ENCODE assay signal across 8 cellular contexts in the genomic region with DNA sequence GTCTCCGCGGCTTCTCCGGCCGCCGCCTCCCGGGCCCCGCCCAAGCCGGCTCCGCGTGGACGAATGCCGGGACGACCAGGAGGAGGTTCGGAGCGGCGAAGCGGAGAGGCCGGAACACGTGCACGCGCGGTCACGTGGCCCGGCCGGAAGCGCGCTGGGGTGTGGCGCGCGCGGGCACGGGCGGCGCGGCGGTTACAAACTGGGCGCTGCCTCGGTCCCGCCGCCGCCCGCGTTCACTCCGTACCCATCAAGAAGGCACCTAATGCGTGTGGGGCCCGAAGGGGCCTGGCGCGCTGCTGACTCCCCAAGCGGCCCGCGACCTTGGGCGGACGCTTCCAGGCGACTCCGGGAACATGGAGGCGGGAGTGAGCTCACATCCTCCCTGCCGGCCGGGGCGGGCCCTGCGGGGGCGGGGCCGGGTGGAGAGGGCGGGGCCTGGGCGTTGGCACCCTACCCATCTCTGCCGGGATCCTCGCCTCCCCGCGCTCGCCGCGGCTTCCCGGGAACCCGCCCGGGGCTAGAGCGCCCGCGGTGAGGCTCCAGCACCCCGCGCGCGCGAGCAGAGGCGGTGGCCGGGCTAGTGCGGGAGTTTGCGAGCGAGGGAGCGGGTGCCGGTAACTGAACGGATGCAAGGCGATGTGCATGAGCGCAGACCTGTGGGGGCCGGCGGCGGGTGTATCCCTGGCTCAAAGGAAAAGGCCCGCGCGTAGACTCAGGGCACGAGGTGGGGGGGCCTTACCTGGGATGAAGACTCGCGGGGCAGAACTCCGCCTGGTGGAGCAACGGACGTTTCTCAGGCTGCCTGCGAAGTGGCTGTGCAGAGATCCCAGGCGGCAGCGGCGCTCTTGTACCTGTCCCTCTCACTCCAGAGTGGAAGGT. TPM values are rescaled to one million over a fixed set of nuclear protein-coding genes. Genes with fewer than 3 reads are reported as not detected.
DNase-seq lines count a peak whose midpoint lies in the region; ATAC-seq and TF ChIP-seq lines count a peak whose summit lies in the region.

A gene (minus strand): TSS at position 367 of the 879 bp plus-strand sequence. CDS start 424 bp downstream, outside the sequence.

- no peak within 1 kb of the TSS for H2BK20ac ChIP-seq in IMR-90 (ENCODE audit: low read depth, low read length)

- peaks cover 55% of the 10 kb centered on the region for H3K4me1 Mint-ChIP-seq in activated T-cell treated with anti-CD3 and anti-CD28 coated beads, Interleukin-2, amount 50 U/mL, for 4 hours (ENCODE audit: low read depth)
- H3K4me1 Mint-ChIP-seq in naive B cell: peaks cover 50 to 62% (median 56%) of the 10 kb centered on the region in 3 donors
- peaks cover 42 to 77% of the 10 kb centered on the region in 2 donors for H3K4me1 Mint-ChIP-seq in stimulated activated naive B cell treated with anti-CD40 and anti-IgM and Interleukin-4, amounts not matched to agents 10 μg/mL and 1 μg/mL and 100 μg/mL, for 72 hours

- H3K4ac ChIP-seq in IMR-90 (ENCODE audit: low read depth, low read length): peak within 1 kb of the TSS; percentile 89

- peak within 1 kb of the TSS; percentile 65 for H3K23ac ChIP-seq in IMR-90 (ENCODE audit: low read depth, low read length)

- H3K27me3 ChIP-seq in IMR-90 (ENCODE audit: control insufficient read depth, insufficient read depth, low read length) (peaks cover 4% of the 10 kb centered on the region; the same call in 1 of the 2 replicates), PC-3 (ENCODE audit: low read length) (no peaks in the 10 kb centered on the region), esophagus squamous epithelium (no peaks in the 10 kb centered on the region)

- peak; percentile 77 for DNase-seq in DMS53 treated with DMSO at 0.1 percent for 48 hours (lab: John Stamatoyannopoulos, UW; ENCODE audit: unreplicated experiment)
- DNase-seq in IMR-90: peak; percentile 76
- DNase-seq in PC-3: peak; percentile 88
- peak; percentile 90 for DNase-seq in activated T-cell treated with anti-CD3 and anti-CD28 coated beads, Interleukin-2, amount 50 U/mL, for 4 hours
- no peak for DNase-seq in esophagus squamous epithelium (lab: John Stamatoyannopoulos, UW)
- DNase-seq in naive B cell: peak; percentile 88
- peak; percentile 92 for DNase-seq in stimulated activated naive B cell treated with anti-CD40 and anti-IgM and Interleukin-4, amounts not matched to agents 10 μg/mL and 1 μg/mL and 100 μg/mL, for 72 hours

- H3K36me3 Mint-ChIP-seq in activated T-cell treated with anti-CD3 and anti-CD28 coated beads, Interleukin-2, amount 50 U/mL, for 4 hours (ENCODE audit: insufficient read depth): peaks cover 29% of the 10 kb centered on the region
- H3K36me3 Mint-ChIP-seq in naive B cell: peaks cover 5 to 9% of the 10 kb centered on the region in 2 donors
- peaks cover 28 to 42% of the 10 kb centered on the region in 2 donors for H3K36me3 Mint-ChIP-seq in stimulated activated naive B cell treated with anti-CD40 and anti-IgM and Interleukin-4, amounts not matched to agents 10 μg/mL and 1 μg/mL and 100 μg/mL, for 72 hours

- dilution Hi-C loops in IMR-90 (cut with HindIII; ENCODE audit: low sequenced_read_pairs, unreplicated experiment): no loop called here

- BruUV-seq in IMR-90 (replicated peaks; lab: Mats Ljungman, UMichigan) (no TSS peak), PC-3 (replicated peaks; lab: Mats Ljungman, UMichigan) (no TSS peak)

- H3K27me3 Mint-ChIP-seq in activated T-cell treated with anti-CD3 and anti-CD28 coated beads, Interleukin-2, amount 50 U/mL, for 4 hours (ENCODE audit: low read depth): no peaks in the 10 kb centered on the region
- H3K27me3 Mint-ChIP-seq in naive B cell: no peaks in the 10 kb centered on the region
- no peaks in the 10 kb centered on the region for H3K27me3 Mint-ChIP-seq in stimulated activated naive B cell treated with anti-CD40 and anti-IgM and Interleukin-4, amounts not matched to agents 10 μg/mL and 1 μg/mL and 100 μg/mL, for 72 hours

- intact Hi-C loops in IMR-90 (cut with micrococcal nuclease): no loop called here
- intact Hi-C loops in PC-3 (cut with micrococcal nuclease): loop anchor here (1.0 kb wide), 2 partner anchors 29 to 90 kb away; a partner anchor contains a TSS
- intact Hi-C loops in esophagus squamous epithelium (cut with DNase I): no loop called here

- H3K4me2 ChIP-seq in IMR-90 (ENCODE audit: low read depth, low read length) (peak within 1 kb of the TSS; percentile 79), PC-3 (ENCODE audit: low read length) (peak within 1 kb of the TSS; percentile 83)

- H3K79me1 ChIP-seq in IMR-90 (ENCODE audit: low read depth in 1 of 2, low read length in 2 of 2): peaks cover 24 to 31% of the 10 kb centered on the region in 2 experiments

- peaks cover 6% of the 10 kb centered on the region; the same call in 1 of the 2 replicates for H3K36me3 ChIP-seq in IMR-90 (ENCODE audit: control insufficient read depth, insufficient read depth, low read length)
- peaks cover 5% of the 10 kb centered on the region; the same call in 1 of the 2 replicates for H3K36me3 ChIP-seq in PC-3 (ENCODE audit: low read depth, low read length)
- H3K36me3 ChIP-seq in esophagus squamous epithelium: peaks cover 0 to 21% (median 0%) of the 10 kb centered on the region in 3 donors

- peak within 1 kb of the TSS; percentile 81 for H3K4me3 ChIP-seq in IMR-90 (ENCODE audit: insufficient read depth, low read depth, low read length)
- peak within 1 kb of the TSS; percentile 70 for H3K4me3 ChIP-seq in PC-3 (ENCODE audit: low read length)
- H3K4me3 ChIP-seq in esophagus squamous epithelium: peak within 1 kb of the TSS; percentile 69 to 84 (median 74)

- H3K9me3 Mint-ChIP-seq in activated T-cell treated with anti-CD3 and anti-CD28 coated beads, Interleukin-2, amount 50 U/mL, for 4 hours: peaks cover 3% of the 10 kb centered on the region
- peaks cover 0 to 1% (median 0%) of the 10 kb centered on the region in 7 donors for H3K9me3 Mint-ChIP-seq in naive B cell
- H3K9me3 Mint-ChIP-seq in stimulated activated naive B cell treated with anti-CD40 and anti-IgM and Interleukin-4, amounts not matched to agents 10 μg/mL and 1 μg/mL and 100 μg/mL, for 72 hours: no peaks in the 10 kb centered on the region

- H2BK5ac ChIP-seq in IMR-90 (ENCODE audit: low read depth, low read length, poor library complexity, severe bottlenecking): peak within 1 kb of the TSS; percentile 95

- H2BK15ac ChIP-seq in IMR-90 (ENCODE audit: low read depth, low read length): peak within 1 kb of the TSS; percentile 59; the same call in 2 of the 3 replicates

- peak within 1 kb of the TSS; percentile 79 for H2BK120ac ChIP-seq in IMR-90 (ENCODE audit: low read depth, low read length)

- in situ Hi-C loops in IMR-90 (cut with MboI; ENCODE audit: low sequenced_read_pairs): no loop called here

- peak within 1 kb of the TSS; percentile 94 to 99 for H4K8ac ChIP-seq in IMR-90 (ENCODE audit: low read depth in 2 of 2, low read length in 2 of 2)

- peak within 1 kb of the TSS; percentile 65 for H3K9ac ChIP-seq in IMR-90 (ENCODE audit: low read depth, low read length)
- peak within 1 kb of the TSS; percentile 88 for H3K9ac ChIP-seq in PC-3 (ENCODE audit: low read length)

- peak within 1 kb of the TSS; percentile 88 for H4K91ac ChIP-seq in IMR-90 (ENCODE audit: insufficient read depth, low read depth, low read length)

- CTCF ChIA-PET in IMR-90 (lab: Yijun Ruan, JAX) (no interaction called here), PC-3 (lab: Charles Lee) (interaction anchor here (0.6 to 1.3 kb wide), 5 partner anchors 48 to 210 kb away, joined by 3 to 7 read pairs (median 3); a partner anchor contains a TSS)

- H3K18ac ChIP-seq in IMR-90 (ENCODE audit: low read depth, low read length): peak within 1 kb of the TSS; percentile 72; the same call in 1 of the 2 replicates

- ATAC-seq in GM21529 (IDR thresholded peaks at IDR 0.05; ENCODE audit: unreplicated experiment) (peak; percentile 88), IMR-90 (ENCODE audit: low read depth) (peak; percentile 98), PC-3 (peak; percentile 91), naive B cell (ENCODE audit: low read depth in 2 of 2) (peak; percentile 88 to 89)
- ATAC-seq in activated T-cell treated with anti-CD3 and anti-CD28 coated beads, Interleukin-2, amount 50 U/mL, for 4 hours: peak; percentile 90
- peak; percentile 92 for ATAC-seq in stimulated activated naive B cell treated with anti-CD40 and anti-IgM and Interleukin-4, amounts not matched to agents 10 μg/mL and 1 μg/mL and 100 μg/mL, for 72 hours (replicated peaks)

- TF ChIP-seq RAD21 in IMR-90 (IDR thresholded peaks at IDR 0.05; ENCODE audit: low read length): 0 out of 2 replicates have a peak, but pooled peaks have one; percentile 1

- peak within 1 kb of the TSS; percentile 94 for H2AK5ac ChIP-seq in IMR-90 (ENCODE audit: low read depth, low read length)

- H3K27ac Mint-ChIP-seq in naive B cell: peak within 1 kb of the TSS; percentile 92 to 98 (median 96)
- peak within 1 kb of the TSS; percentile 94 for H3K27ac Mint-ChIP-seq in stimulated activated naive B cell treated with anti-CD40 and anti-IgM and Interleukin-4, amounts not matched to agents 10 μg/mL and 1 μg/mL and 100 μg/mL, for 72 hours

- H3K4me3 Mint-ChIP-seq in activated T-cell treated with anti-CD3 and anti-CD28 coated beads, Interleukin-2, amount 50 U/mL, for 4 hours: peak within 1 kb of the TSS; percentile 77
- peak within 1 kb of the TSS; percentile 76 to 97 (median 91) for H3K4me3 Mint-ChIP-seq in naive B cell
- H3K4me3 Mint-ChIP-seq in stimulated activated naive B cell treated with anti-CD40 and anti-IgM and Interleukin-4, amounts not matched to agents 10 μg/mL and 1 μg/mL and 100 μg/mL, for 72 hours: peak within 1 kb of the TSS; percentile 88 to 91

- H3K14ac ChIP-seq in IMR-90 (replicated peaks; ENCODE audit: low read depth, low read length): peak within 1 kb of the TSS; percentile 83

- peak; percentile 83 for TF ChIP-seq POLR2A in IMR-90 (IDR thresholded peaks at IDR 0.05; ENCODE audit: low read depth, low read length)
- TF ChIP-seq POLR2A in esophagus squamous epithelium (IDR thresholded peaks at IDR 0.05): peak in 2 of 4 donors; percentile 40 to 65

- H2AFZ ChIP-seq in IMR-90 (replicated peaks; ENCODE audit: low read length, poor library complexity) (peak within 1 kb of the TSS; percentile 97), PC-3 (ENCODE audit: low read length) (peak within 1 kb of the TSS; percentile 75)

- POLR2A ChIA-PET in IMR-90 (lab: Charles Lee; ENCODE audit: unreplicated experiment): interaction anchor here (0.5 to 0.6 kb wide), 2 partner anchors 8 to 68 kb away, joined by 3 read pairs; no protein-coding TSS in a partner anchor
- POLR2A ChIA-PET in PC-3 (lab: Charles Lee; ENCODE audit: unreplicated experiment): interaction anchor here (0.5 to 1.0 kb wide), 4 partner anchors 10 to 90 kb away, joined by 3 to 5 read pairs (median 4); no protein-coding TSS in a partner anchor

- peak; percentile 17; the same call in 1 of the 2 replicates for TF ChIP-seq CTCF in IMR-90 (conservative IDR thresholded peaks at IDR 0.05; ENCODE audit: low read depth, low read length)
- TF ChIP-seq CTCF in PC-3 (conservative IDR thresholded peaks at IDR 0.05; ENCODE audit: low read depth, low read length): peak; percentile 56
- TF ChIP-seq CTCF in esophagus squamous epithelium (IDR thresholded peaks at IDR 0.05): peak in 4 of 6 experiments; percentile 22 to 58 (median 29)

- peaks cover 49% of the 10 kb centered on the region for H3K79me2 ChIP-seq in PC-3 (ENCODE audit: low read length)

- H3K9me2 ChIP-seq in PC-3 (replicated peaks; ENCODE audit: low read length): no peaks in the 10 kb centered on the region

- no peaks in the 10 kb centered on the region; the same call in 1 of the 2 replicates for H4K20me1 ChIP-seq in IMR-90 (ENCODE audit: insufficient read depth, low read length)
- H4K20me1 ChIP-seq in PC-3 (ENCODE audit: low read length): peaks cover 5% of the 10 kb centered on the region; the same call in 1 of the 2 replicates

- 2% methylated on average over 47 of the region's 108 CpGs; no CpG with 5 or more reads in 1 of the 2 experiments for WGBS in IMR-90 (ENCODE audit: extremely low coverage in 2 of 2, insufficient read length in 1 of 2), 2 experiments
- 3% methylated on average over 12 of the region's 108 CpGs; no CpG with 5 or more reads in 1 of the 2 donors for WGBS in esophagus squamous epithelium, 2 donors

- H3F3A ChIP-seq in PC-3 (ENCODE audit: low read length, unreplicated experiment): no peaks in the 10 kb centered on the region

- H3K56ac ChIP-seq in IMR-90 (ENCODE audit: extremely low read depth, insufficient read depth, low read length): peak within 1 kb of the TSS; percentile 49; the same call in 1 of the 2 replicates

- peak within 1 kb of the TSS; percentile 89 for H3K27ac ChIP-seq in IMR-90 (ENCODE audit: insufficient read depth, low read length)
- peak within 1 kb of the TSS; percentile 79 for H3K27ac ChIP-seq in PC-3 (ENCODE audit: low read length)
- H3K27ac ChIP-seq in esophagus squamous epithelium: peak within 1 kb of the TSS; percentile 94 to 98 (median 96)

- peaks cover 7% of the 10 kb centered on the region for H3K9me3 ChIP-seq in IMR-90 (ENCODE audit: control insufficient read depth, insufficient read depth, low read length)
- no peaks in the 10 kb centered on the region for H3K9me3 ChIP-seq in PC-3 (ENCODE audit: low read length)
- no peaks in the 10 kb centered on the region for H3K9me3 ChIP-seq in esophagus squamous epithelium

- peak within 1 kb of the TSS; percentile 97 for H2AK9ac ChIP-seq in IMR-90 (replicated peaks; ENCODE audit: low read depth, low read length, poor library complexity)

- H3K4me1 ChIP-seq in IMR-90 (ENCODE audit: control insufficient read depth, insufficient read depth, low read length): peaks cover 12% of the 10 kb centered on the region
- H3K4me1 ChIP-seq in PC-3 (ENCODE audit: insufficient read depth, low read length): peaks cover 45% of the 10 kb centered on the region
- H3K4me1 ChIP-seq in esophagus squamous epithelium: peaks cover 19 to 49% (median 32%) of the 10 kb centered on the region in 3 donors

- H4K5ac ChIP-seq in IMR-90 (ENCODE audit: low read depth, low read length): peak within 1 kb of the TSS; percentile 89

- peaks cover 8% of the 10 kb centered on the region; the same call in 1 of the 2 replicates for H3K9me1 ChIP-seq in IMR-90 (ENCODE audit: insufficient read depth, low read length)

RNA-seq across cellular contexts. Expression of the gene that starts here (rescaled TPM):
- 16.4 and 17.7 TPM in 2 replicates for total RNA-seq in IMR-90 (2012; rRNA removed)
- 25.2 and 26.1 TPM in 2 replicates for polyA plus RNA-seq in IMR-90 (2012; rRNA removed)
- polyA plus RNA-seq in IMR-90 (2012; cell fraction: cytosol; rRNA removed): 21.9 and 30.3 TPM in 2 replicates
- polyA plus RNA-seq in IMR-90 (2012; cell fraction: nucleus; rRNA removed; ENCODE audit: low replicate concordance): 8.1 and 11.7 TPM in 2 replicates
- total RNA-seq in PC-3 (2014; rRNA removed): 67.5 and 83.6 TPM in 2 replicates
- total RNA-seq in activated T-cell treated with anti-CD3 and anti-CD28 coated beads, Interleukin-2, amount 50 U/mL, for 4 hours: 10 to 100 TPM; 35.0 to 38.4 (median 36.3) TPM
- total RNA-seq in esophagus squamous epithelium: 10 to 100 TPM; 20.9 to 24.8 (median 23.3) TPM
- polyA plus RNA-seq in naive B cell (ENCODE audit: low read depth in 6 of 6): 10 to 100 TPM; 24.8 to 43.0 (median 34.8) TPM
